Comparison of ENCODE assay signal across 1 cellular context in the genomic region with DNA sequence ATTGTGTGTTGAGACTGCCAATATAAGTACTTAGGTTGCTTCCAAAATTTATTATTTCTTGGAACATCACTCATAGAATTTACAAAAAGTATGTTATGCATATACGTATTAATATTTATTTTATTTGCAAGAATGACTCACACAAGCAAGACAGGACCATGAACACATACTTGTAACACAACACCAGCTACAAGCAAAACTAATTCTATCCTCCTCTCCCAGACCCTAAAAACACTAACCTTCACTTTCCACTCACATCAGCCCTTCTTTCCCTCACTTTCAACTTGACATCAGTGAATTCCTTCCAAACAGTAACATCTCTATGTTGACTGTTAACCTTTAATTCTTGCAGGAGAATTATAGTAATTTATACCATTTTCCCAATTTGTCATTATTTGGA.
TF ChIP-seq lines count a peak whose summit lies in the region.

No MANE protein-coding gene starts in this region.

TF ChIP-seq in IMR-90, 13 proteins besides CTCF, POLR2A, EP300 and RAD21 (continued from another document):
- no peak for TF ChIP-seq NFE2L2 (IDR thresholded peaks at IDR 0.05; ENCODE audit: low read depth, low read length)
TF ChIP-seq in IMR-90: peak in this region for 1.
